In the genomic region with DNA sequence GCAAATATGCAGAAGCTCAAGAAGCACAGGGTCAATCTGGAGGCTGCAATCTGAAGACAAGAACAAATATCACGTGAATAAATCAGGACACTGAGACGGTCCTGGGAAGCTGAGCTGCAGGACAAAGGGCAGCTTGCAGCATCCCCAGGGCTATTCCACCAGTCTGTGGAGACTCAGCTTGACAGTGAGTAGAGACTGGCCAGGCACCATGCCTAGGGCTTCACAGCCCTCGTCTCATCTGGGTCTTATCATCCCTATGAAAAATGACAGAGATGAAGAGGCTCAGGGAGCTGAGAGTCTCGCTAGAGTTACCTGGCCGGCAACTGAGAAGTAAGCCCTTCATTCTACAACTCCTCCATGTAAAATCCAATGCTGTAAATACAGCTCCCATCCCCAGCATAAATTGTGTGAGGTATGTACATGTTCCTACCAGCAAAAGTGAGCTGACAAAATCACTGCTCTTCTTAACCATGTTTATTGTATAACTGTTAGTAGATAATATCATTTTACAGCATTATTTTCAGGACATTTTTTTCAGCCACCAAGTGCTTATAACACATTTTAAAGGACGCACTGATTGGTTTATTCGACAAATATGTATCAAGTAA, we compare ENCODE assay signal across 20 cellular contexts.
"Had no signal": no experiment of that assay in that cellular context is flagged by ENCODE, and none has a peak within 500 bp of the region (broad histone marks: within the 10 kb centered on the region; RNA-seq: fewer than 3 reads in every experiment).

No MANE protein-coding gene starts in this region.

- H3K4me3 ChIP-seq: colonic mucosa, esophagus squamous epithelium, left lung, lung, pancreas, upper lobe of left lung, vagina had no signal

- H3K27ac Mint-ChIP-seq: naive thymus-derived CD8-positive, alpha-beta T cell; progenitor cell of endocrine pancreas had no signal

- DNase-seq: colonic mucosa; dermis blood vessel endothelial cell; esophagus squamous epithelium; foreskin keratinocyte; head of caudate nucleus; hippocampal formation; kidney glomerular epithelial cell; left lung; mesenchymal stem cell; naive thymus-derived CD8-positive, alpha-beta T cell; nucleus accumbens; pancreas; small intestine; stimulated activated CD4-positive, alpha-beta T cell treated with anti-CD3 and anti-CD28 coated beads, Interleukin-12 subunit alpha, Interleukin-12 subunit beta, amount 100 ng/mL, for 4 hours; stimulated activated naive CD4-positive, alpha-beta T cell treated with Interleukin-2 at 50 U/mL for 16 hours; upper lobe of left lung had no signal

- H3K36me3 Mint-ChIP-seq: naive thymus-derived CD8-positive, alpha-beta T cell had no signal

- H3K27me3 Mint-ChIP-seq: naive thymus-derived CD8-positive, alpha-beta T cell; progenitor cell of endocrine pancreas had no signal

- H3K4me1 Mint-ChIP-seq: naive thymus-derived CD8-positive, alpha-beta T cell had no signal

- H3K9me3 ChIP-seq: colonic mucosa, esophagus squamous epithelium, left lung, pancreas, upper lobe of left lung, vagina had no signal

- H3K4me3 Mint-ChIP-seq: naive thymus-derived CD8-positive, alpha-beta T cell had no signal

- H3K36me3 ChIP-seq: colonic mucosa, esophagus squamous epithelium, left lung, pancreas, upper lobe of left lung, vagina had no signal

- H3K27me3 ChIP-seq: colonic mucosa, esophagus squamous epithelium, left lung, upper lobe of left lung, vagina had no signal

- H3K27ac ChIP-seq: colonic mucosa, esophagus squamous epithelium, foreskin keratinocyte, left lung, pancreas, upper lobe of left lung, vagina had no signal

- H3K4me1 ChIP-seq: colonic mucosa, esophagus squamous epithelium, foreskin keratinocyte, left lung, pancreas, upper lobe of left lung, vagina had no signal

- ATAC-seq: foreskin keratinocyte; left lung; naive thymus-derived CD8-positive, alpha-beta T cell; pancreas; right cardiac atrium had no signal
